ENCODE assay signal across 24 cellular contexts in genomic region chr9:38296853-38297252, GRCh38.
"Had no signal": no experiment of that assay in that cellular context is flagged by ENCODE, and none has a peak within 500 bp of the region (broad histone marks: within the 10 kb centered on the region; RNA-seq: fewer than 3 reads in every experiment).

No MANE protein-coding gene starts in this region.

- H3K4me1 Mint-ChIP-seq: immature natural killer cell, naive B cell had no signal

- H3K9me3 ChIP-seq: esophagus squamous epithelium, gastroesophageal sphincter, ovary, right atrium auricular region, sigmoid colon, stomach, thoracic aorta, transverse colon had no signal

- H3K27ac ChIP-seq: esophagus squamous epithelium, gastroesophageal sphincter, ovary, right atrium auricular region, sigmoid colon, skin epidermis, stomach, thoracic aorta, transverse colon had no signal

- H3K27ac Mint-ChIP-seq: effector memory CD8-positive, alpha-beta T cell; immature natural killer cell; naive B cell had no signal

- H3K36me3 ChIP-seq: esophagus squamous epithelium, gastroesophageal sphincter, ovary, right atrium auricular region, sigmoid colon, stomach, thoracic aorta, transverse colon had no signal

- H3K9me3 Mint-ChIP-seq: effector memory CD8-positive, alpha-beta T cell; immature natural killer cell; naive B cell; neural crest cell had no signal

- DNase-seq: effector memory CD8-positive, alpha-beta T cell; esophagus squamous epithelium; foreskin fibroblast; glutamatergic neuron; immature natural killer cell; kidney; left cardiac atrium; left ventricle myocardium superior; mesenchymal stem cell; naive B cell; nucleus accumbens; ovary; sigmoid colon; stimulated activated CD4-positive, alpha-beta T cell treated with anti-CD3 and anti-CD28 coated beads, Interleukin-12 subunit alpha, Interleukin-12 subunit beta, amount 100 ng/mL, for 4 hours; stimulated activated naive CD4-positive, alpha-beta T cell; stomach; substantia nigra; transverse colon had no signal

- H3K4me3 Mint-ChIP-seq: effector memory CD8-positive, alpha-beta T cell; immature natural killer cell; naive B cell; neural crest cell had no signal

- H3K36me3 Mint-ChIP-seq: immature natural killer cell, naive B cell had no signal

- ATAC-seq: effector memory CD8-positive, alpha-beta T cell; gastroesophageal sphincter; left cardiac atrium; left ventricle myocardium superior had no signal

- H3K27me3 ChIP-seq: esophagus squamous epithelium, gastroesophageal sphincter, ovary, right atrium auricular region, sigmoid colon, stomach, transverse colon had no signal

- FAIRE-seq: kidney had no signal

- H3K4me3 ChIP-seq: esophagus squamous epithelium, gastroesophageal sphincter, lung, ovary, right atrium auricular region, sigmoid colon, skin epidermis, stomach, thoracic aorta, transverse colon had no signal
